8 cellular contexts compared by ENCODE assay signal in the genomic region with DNA sequence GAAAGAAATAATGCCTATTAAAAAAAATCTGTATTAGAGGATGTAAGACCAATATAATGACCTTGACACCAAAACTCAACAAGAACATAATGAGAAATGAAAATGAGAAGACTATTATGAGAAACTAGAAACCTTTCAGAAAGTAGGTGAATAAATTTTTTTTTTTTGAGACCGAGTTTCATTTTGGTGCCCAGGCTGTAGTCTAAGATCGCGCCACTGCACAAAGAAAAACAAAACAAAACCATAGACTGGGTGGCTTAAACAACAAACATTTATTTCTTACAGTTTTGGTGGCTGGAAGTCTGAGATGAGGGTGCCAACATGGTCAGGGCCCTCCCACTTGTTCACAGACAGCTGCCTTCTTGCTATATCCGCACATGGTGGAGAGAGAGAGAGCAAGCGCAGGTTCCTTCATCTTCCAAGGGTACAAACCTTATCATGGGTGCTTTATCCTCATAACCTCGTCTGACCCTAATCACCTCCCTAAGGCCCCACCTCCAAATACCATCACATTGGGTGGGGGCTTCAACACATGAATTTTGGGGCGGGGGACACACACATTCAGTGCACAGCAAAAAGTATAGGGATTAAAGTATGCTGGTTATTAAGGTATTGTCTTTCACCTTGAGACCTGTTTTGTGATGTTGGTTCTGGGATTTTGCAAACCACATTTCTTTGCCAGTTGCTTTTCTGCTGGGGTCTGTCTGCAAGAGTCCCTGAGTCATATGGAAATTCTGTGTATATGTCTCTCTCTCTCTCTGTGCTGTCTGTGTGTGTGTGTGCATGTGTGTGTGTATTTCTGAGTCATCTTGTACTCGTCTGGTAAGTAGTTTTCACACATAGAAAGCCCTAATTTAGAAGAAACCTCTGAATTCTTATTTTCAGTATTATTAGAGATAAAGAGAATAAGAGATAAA. TPM values are rescaled to one million over a fixed set of nuclear protein-coding genes. Genes with fewer than 3 reads are reported as not detected.
DNase-seq lines count a peak whose midpoint lies in the region; ATAC-seq and TF ChIP-seq lines count a peak whose summit lies in the region.

No MANE protein-coding gene starts in this region.

- no peak overlapping the region for H2BK12ac ChIP-seq in trophoblast cell (ENCODE audit: low read length)

- H3K36me3 ChIP-seq in trophoblast cell (ENCODE audit: control insufficient read depth in 1 of 2, insufficient read depth in 2 of 2, low read length in 2 of 2) (no peaks in the 10 kb centered on the region), colonic mucosa (no peaks in the 10 kb centered on the region)

- no peak overlapping the region for H3K23ac ChIP-seq in trophoblast cell (ENCODE audit: low read length)

- peaks cover 0 to 3% of the 10 kb centered on the region in 2 experiments for H3K4me1 ChIP-seq in trophoblast cell (ENCODE audit: control insufficient read depth in 1 of 2, insufficient read depth in 2 of 2, low read length in 2 of 2)
- no peaks in the 10 kb centered on the region for H3K4me1 ChIP-seq in colonic mucosa

- H3K9me3 ChIP-seq in trophoblast cell (ENCODE audit: insufficient read depth, low read depth, low read length) (peaks cover 4% of the 10 kb centered on the region), colonic mucosa (no peaks in the 10 kb centered on the region)

- H2AK5ac ChIP-seq in trophoblast cell (ENCODE audit: low read length): no peak overlapping the region

- H2BK120ac ChIP-seq in trophoblast cell (ENCODE audit: insufficient read depth, low read length, poor library complexity): no peak overlapping the region

- WGBS in trophoblast cell (ENCODE audit: extremely low coverage, insufficient coverage, insufficient read length): no CpG with 5 or more reads among the region's 8 CpGs

- H3K4ac ChIP-seq in trophoblast cell (ENCODE audit: low read depth, low read length): no peak overlapping the region

- no peak overlapping the region for H4K91ac ChIP-seq in trophoblast cell (ENCODE audit: low read depth, low read length)

- H3K27ac ChIP-seq in trophoblast cell (ENCODE audit: low read depth, low read length): peak overlapping the region; percentile 52
- no peak overlapping the region for H3K27ac ChIP-seq in colonic mucosa

- H3K79me1 ChIP-seq in trophoblast cell (ENCODE audit: low read length): no peaks in the 10 kb centered on the region

- H3K9ac ChIP-seq in trophoblast cell (ENCODE audit: low read length) (no peak overlapping the region), colonic mucosa (ENCODE audit: low read depth in 2 of 2, low read length in 2 of 2) (no peak overlapping the region)

- H3K4me3 ChIP-seq in trophoblast cell (ENCODE audit: low read depth, low read length): no peak overlapping the region
- H3K4me3 ChIP-seq in colonic mucosa: no peak overlapping the region

- no peaks in the 10 kb centered on the region for H3K79me2 ChIP-seq in trophoblast cell (ENCODE audit: control insufficient read depth, insufficient read depth, low read length, poor library complexity)

- H3K27me3 ChIP-seq in trophoblast cell (ENCODE audit: insufficient read depth, low read length): no peaks in the 10 kb centered on the region
- H3K27me3 ChIP-seq in colonic mucosa: no peaks in the 10 kb centered on the region

- peak; percentile 76 for ATAC-seq in HG03280 (IDR thresholded peaks at IDR 0.05; ENCODE audit: unreplicated experiment)

- no peak overlapping the region for H2BK5ac ChIP-seq in trophoblast cell (ENCODE audit: low read depth, low read length, poor library complexity)

- H2AFZ ChIP-seq in trophoblast cell (ENCODE audit: insufficient read depth, low read length, poor library complexity): no peak overlapping the region

- intact Hi-C loops in colonic mucosa (cut with DNase I): no loop called here

- H4K8ac ChIP-seq in trophoblast cell (ENCODE audit: low read depth, low read length): no peak overlapping the region

- TF ChIP-seq CTCF in colonic mucosa (IDR thresholded peaks at IDR 0.05): no peak

- DNase-seq in stimulated activated naive CD4-positive, alpha-beta T cell treated with Interleukin-2 at 50 U/mL for 16 hours (lab: John Stamatoyannopoulos, UW): peak; percentile 77
- no peak for DNase-seq in stimulated activated naive CD4-positive, alpha-beta T cell (lab: John Stamatoyannopoulos, UW)
- peak; percentile 22 to 30 (median 25) for DNase-seq in activated CD8-positive, alpha-beta memory T cell treated with anti-CD3 and anti-CD28 coated beads for 48 hours (ENCODE audit: low read depth in 2 of 3, low spot score in 2 of 3)
- peak; percentile 40 to 43 for DNase-seq in trophoblast cell
- DNase-seq in DMS 273 (lab: John Stamatoyannopoulos, UW; ENCODE audit: unreplicated experiment): no peak
- no peak for DNase-seq in OCI-M2 (lab: John Stamatoyannopoulos, UW; ENCODE audit: unreplicated experiment)
- DNase-seq in colonic mucosa: no peak

- no peak overlapping the region for H3K14ac ChIP-seq in trophoblast cell (ENCODE audit: low read length)

- H3K18ac ChIP-seq in trophoblast cell (ENCODE audit: low read length): no peak overlapping the region

- H3K4me2 ChIP-seq in trophoblast cell (ENCODE audit: low read length): no peak overlapping the region

- H4K12ac ChIP-seq in trophoblast cell (ENCODE audit: low read depth, low read length): no peak overlapping the region

RNA-seq across cellular contexts. Expression of gene ZCRB1, which starts 26.2 kb away (rescaled TPM):
- 61.9 and 62.5 TPM in 2 replicates for polyA plus RNA-seq in trophoblast cell (2013)
- 10 to 100 TPM; 31.2 to 35.5 TPM for total RNA-seq in colonic mucosa

RNA-seq across cellular contexts. Expression of gene PPHLN1, which starts 26.3 kb away (rescaled TPM):
- 38.4 and 42.0 TPM in 2 replicates for polyA plus RNA-seq in trophoblast cell (2013)
- 10 to 100 TPM; 36.8 to 39.7 TPM for total RNA-seq in colonic mucosa

Comparison
In these comparisons a context has a peak if more than half of its experiments do, and no peak if none do; other contexts are left out.
1. DNase-seq: peak in stimulated activated naive CD4-positive, alpha-beta T cell treated with Interleukin-2 at 50 U/mL for 16 hours (single experiment), activated CD8-positive, alpha-beta memory T cell treated with anti-CD3 and anti-CD28 coated beads for 48 hours (3 of 3) and trophoblast cell (2 of 2); none in stimulated activated naive CD4-positive, alpha-beta T cell (0 of 6), DMS 273 (single experiment), OCI-M2 (single experiment) and colonic mucosa (single experiment).